ENCODE assay signal across 25 cellular contexts in genomic region chr16:50340578-50340977, GRCh38. TPM values are rescaled to one million over a fixed set of nuclear protein-coding genes. Genes with fewer than 3 reads are reported as not detected.
DNase-seq lines count a peak whose midpoint lies in the region; ATAC-seq and TF ChIP-seq lines count a peak whose summit lies in the region.
"Had no signal": no experiment of that assay in that cellular context is flagged by ENCODE, and none has a peak within 500 bp of the region (broad histone marks: within the 10 kb centered on the region; RNA-seq: fewer than 3 reads in every experiment).

No MANE protein-coding gene starts in this region.

- 17 to 44% methylated on average over 2 of the region's 2 CpGs for WGBS in gastroesophageal sphincter (ENCODE audit: low coverage in 1 of 2), 2 donors
- 69 to 87% (median 79%) methylated on average over 2 of the region's 2 CpGs for WGBS in heart left ventricle, 4 donors

- H3K4me3 ChIP-seq in CD8-positive, alpha-beta T cell (ENCODE audit: low read depth, low read length) = no peak overlapping the region
- H3K4me3 ChIP-seq in astrocyte of the cerebellum (ENCODE audit: low read depth, low read length) = no peak overlapping the region
- H3K4me3 ChIP-seq in gastroesophageal sphincter = no peak overlapping the region
- H3K4me3 ChIP-seq in tibial artery = no peak overlapping the region
- no peak overlapping the region for H3K4me3 ChIP-seq in heart left ventricle
- H3K4me3 ChIP-seq: adrenal gland, dorsolateral prefrontal cortex, GM23338, left ventricle myocardium inferior, SK-N-MC had no signal

- H3K36me3 Mint-ChIP-seq in CD8-positive, alpha-beta T cell = peaks cover 76% of the 10 kb centered on the region

- DNase-seq in CD8-positive, alpha-beta T cell = no peak
- DNase-seq in astrocyte of the cerebellum (ENCODE audit: low read depth) (peak; percentile 33), tibial artery (no peak), NCI-H446 treated with DMSO at 0.1 percent for 48 hours (lab: John Stamatoyannopoulos, UW) (no peak), heart left ventricle (no peak)
- DNase-seq: activated CD4-positive, alpha-beta T cell treated with anti-CD3 and anti-CD28 coated beads, Interleukin-2, amount 10 ng/mL, durations not matched to agents 24 days and 14 days; activated effector memory CD4-positive, alpha-beta T cell treated with anti-CD3 and anti-CD28 coated beads, Interleukin-2, amount 50 U/mL, for 16 hours; adrenal gland; BE2C; dorsolateral prefrontal cortex; head of caudate nucleus; Kasumi-1; left ventricle myocardium inferior; midbrain; NCI-H1694; NCI-H2171 treated with DMSO at 0.1 percent for 48 hours; NCI-H69; stimulated activated CD4-positive, alpha-beta T cell treated with anti-CD3 and anti-CD28 coated beads, Interleukin-2, amount 100 ng/mL, for 24 hours had no signal

- no peaks in the 10 kb centered on the region for H3K27me3 ChIP-seq in CD8-positive, alpha-beta T cell (ENCODE audit: insufficient read depth, low read length)
- H3K27me3 ChIP-seq in gastroesophageal sphincter (no peaks in the 10 kb centered on the region), tibial artery (no peaks in the 10 kb centered on the region), heart left ventricle (no peaks in the 10 kb centered on the region)
- H3K27me3 ChIP-seq: adrenal gland, BE2C, dorsolateral prefrontal cortex had no signal

- no peak for TF ChIP-seq EP300 in gastroesophageal sphincter (IDR thresholded peaks at IDR 0.05)

- peaks cover 54% of the 10 kb centered on the region for H3K4me1 Mint-ChIP-seq in CD8-positive, alpha-beta T cell (ENCODE audit: low read depth)

- H3K4me1 ChIP-seq in CD8-positive, alpha-beta T cell (ENCODE audit: insufficient read depth, low read length) = peaks cover 19% of the 10 kb centered on the region
- H3K4me1 ChIP-seq in gastroesophageal sphincter (peaks cover 4 to 60% (median 4%) of the 10 kb centered on the region in 3 donors), tibial artery (peaks cover 0 to 70% (median 29%) of the 10 kb centered on the region in 4 donors), heart left ventricle (peaks cover 0 to 12% (median 0%) of the 10 kb centered on the region in 12 donors)
- H3K4me1 ChIP-seq: adrenal gland, BE2C had no signal

- peak overlapping the region; percentile 64 for H3K27ac Mint-ChIP-seq in CD8-positive, alpha-beta T cell
- H3K27ac Mint-ChIP-seq: activated CD4-positive, alpha-beta T cell treated with anti-CD3 and anti-CD28 coated beads, Interleukin-2, amount 10 ng/mL, durations not matched to agents 24 days and 14 days; GM23338; stimulated activated memory B cell treated with anti-CD40 and anti-IgM and Interleukin-4, amounts not matched to agents 10 μg/mL and 1 μg/mL and 100 μg/mL, for 72 hours had no signal

- H3K36me3 ChIP-seq in CD8-positive, alpha-beta T cell (ENCODE audit: insufficient read depth, low read length) = peaks cover 10% of the 10 kb centered on the region
- H3K36me3 ChIP-seq in gastroesophageal sphincter (peaks cover 0 to 37% of the 10 kb centered on the region in 2 donors), tibial artery (peaks cover 13 to 36% (median 29%) of the 10 kb centered on the region in 3 donors), heart left ventricle (peaks cover 0 to 71% (median 60%) of the 10 kb centered on the region in 9 donors)

- no peaks in the 10 kb centered on the region for H3K27me3 Mint-ChIP-seq in CD8-positive, alpha-beta T cell (ENCODE audit: low read depth)
- H3K27me3 Mint-ChIP-seq: activated CD4-positive, alpha-beta T cell treated with anti-CD3 and anti-CD28 coated beads, Interleukin-2, amount 10 ng/mL, durations not matched to agents 24 days and 14 days; stimulated activated memory B cell treated with anti-CD40 and anti-IgM and Interleukin-4, amounts not matched to agents 10 μg/mL and 1 μg/mL and 100 μg/mL, for 72 hours had no signal

- H3K9me3 Mint-ChIP-seq in CD8-positive, alpha-beta T cell = peaks cover 2% of the 10 kb centered on the region
- H3K9me3 Mint-ChIP-seq: activated CD4-positive, alpha-beta T cell treated with anti-CD3 and anti-CD28 coated beads, Interleukin-2, amount 10 ng/mL, durations not matched to agents 24 days and 14 days; GM23338; stimulated activated memory B cell treated with anti-CD40 and anti-IgM and Interleukin-4, amounts not matched to agents 10 μg/mL and 1 μg/mL and 100 μg/mL, for 72 hours had no signal

- no peaks in the 10 kb centered on the region for H3K9me3 ChIP-seq in CD8-positive, alpha-beta T cell (ENCODE audit: low read length)
- H3K9me3 ChIP-seq in gastroesophageal sphincter = no peaks in the 10 kb centered on the region
- no peaks in the 10 kb centered on the region for H3K9me3 ChIP-seq in tibial artery
- no peaks in the 10 kb centered on the region for H3K9me3 ChIP-seq in heart left ventricle
- H3K9me3 ChIP-seq: adrenal gland, BE2C, left ventricle myocardium inferior had no signal

- no peak overlapping the region for H3K4me3 Mint-ChIP-seq in CD8-positive, alpha-beta T cell
- H3K4me3 Mint-ChIP-seq: activated CD4-positive, alpha-beta T cell treated with anti-CD3 and anti-CD28 coated beads, Interleukin-2, amount 10 ng/mL, durations not matched to agents 24 days and 14 days; GM23338; nephron; stimulated activated memory B cell treated with anti-CD40 and anti-IgM and Interleukin-4, amounts not matched to agents 10 μg/mL and 1 μg/mL and 100 μg/mL, for 72 hours had no signal

- CTCF ChIA-PET in CD8-positive, alpha-beta T cell (lab: Charles Lee) = interaction anchor here (1.2 to 4.5 kb wide), 3 partner anchors 14 to 91 kb away, joined by 3 to 34 read pairs (median 8); no protein-coding TSS in a partner anchor

- H3K27ac ChIP-seq in CD8-positive, alpha-beta T cell (ENCODE audit: low read depth, low read length) = no peak overlapping the region
- H3K27ac ChIP-seq in gastroesophageal sphincter (peak overlapping the region; percentile 24 to 74 (median 52)), tibial artery (peak overlapping the region; percentile 72 to 82), heart left ventricle (no peak overlapping the region)
- H3K27ac ChIP-seq: adrenal gland, dorsolateral prefrontal cortex, left ventricle myocardium inferior, SK-N-MC, VCaP had no signal

- ATAC-seq in CD8-positive, alpha-beta T cell = no peak
- ATAC-seq in gastroesophageal sphincter (no peak), heart left ventricle (no peak), HG02884 (IDR thresholded peaks at IDR 0.05; ENCODE audit: unreplicated experiment) (no peak)
- ATAC-seq: GM23338; stimulated activated memory B cell treated with anti-CD40 and anti-IgM and Interleukin-4, amounts not matched to agents 10 μg/mL and 1 μg/mL and 100 μg/mL, for 72 hours had no signal

- TF ChIP-seq CTCF in CD8-positive, alpha-beta T cell (IDR thresholded peaks at IDR 0.05) = no peak
- TF ChIP-seq CTCF in astrocyte of the cerebellum (IDR thresholded peaks at IDR 0.05; ENCODE audit: low read depth, low read length, missing control alignments) (no peak), gastroesophageal sphincter (IDR thresholded peaks at IDR 0.05) (no peak), tibial artery (IDR thresholded peaks at IDR 0.05) (peak in 1 of 2 experiments; percentile 2), heart left ventricle (IDR thresholded peaks at IDR 0.05) (no peak)

- in situ Hi-C loops in astrocyte of the cerebellum (cut with HindIII; ENCODE audit: low sequenced_read_pairs) = no loop called here

- intact Hi-C loops in CD8-positive, alpha-beta T cell (cut with DNase I, micrococcal nuclease) = no loop called here
- intact Hi-C loops in tibial artery (cut with DNase I; ENCODE audit: low total_unique reads) (no loop called here), heart left ventricle (cut with DNase I) (no loop called here)

- POLR2A ChIA-PET in CD8-positive, alpha-beta T cell (lab: Charles Lee) = interaction anchor here (1.3 kb wide), 1 partner anchor 20 kb away, joined by 3 read pairs; no protein-coding TSS in a partner anchor

- TF ChIP-seq POLR2A in gastroesophageal sphincter (IDR thresholded peaks at IDR 0.05) (no peak), heart left ventricle (IDR thresholded peaks at IDR 0.05) (no peak)

RNA-seq across cellular contexts. Expression of gene BRD7, which starts 28.2 kb away (rescaled TPM):
- total RNA-seq in CD8-positive, alpha-beta T cell = 100 to 1,000 TPM; 113 to 117 TPM
- total RNA-seq in gastroesophageal sphincter (10 to 100 TPM; 59.1 to 84.0 (median 70.5) TPM), heart left ventricle (10 to 100 TPM; 29.8 to 49.7 (median 45.3) TPM)
- 10 to 100 TPM; 35.5 to 43.7 TPM for polyA plus RNA-seq in heart left ventricle

Comparison
In these comparisons a context has a peak if more than half of its experiments do, and no peak if none do; other contexts are left out.
1. H3K27ac ChIP-seq: peak in gastroesophageal sphincter (4 of 4) and tibial artery (2 of 2); none in CD8-positive, alpha-beta T cell (single experiment) and heart left ventricle (0 of 12).